In the genomic region with DNA sequence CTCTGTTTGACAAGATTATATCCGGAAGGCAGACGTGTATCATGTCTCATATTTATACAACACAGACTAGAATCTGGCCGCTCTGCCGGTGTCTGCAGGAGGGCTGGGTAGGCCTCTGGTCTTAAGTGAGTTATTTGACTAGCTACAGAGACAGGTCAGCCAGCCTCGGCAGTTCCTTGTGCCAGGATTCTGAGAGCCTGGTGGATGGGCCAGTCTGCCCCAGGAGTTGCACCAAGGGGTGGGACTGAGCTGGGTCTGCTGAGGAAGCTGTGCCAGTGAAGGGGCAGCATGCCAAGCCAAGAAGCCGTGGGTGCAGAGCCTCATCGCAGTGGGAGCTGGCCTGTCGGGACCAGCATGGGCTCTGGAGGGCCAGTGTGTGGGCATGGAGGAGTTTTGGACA, we compare ENCODE assay signal across 11 cellular contexts. TPM values are rescaled to one million over a fixed set of nuclear protein-coding genes. Genes with fewer than 3 reads are reported as not detected.
DNase-seq lines count a peak whose midpoint lies in the region; ATAC-seq and TF ChIP-seq lines count a peak whose summit lies in the region.
"Had no signal": no experiment of that assay in that cellular context is flagged by ENCODE, and none has a peak within 500 bp of the region (broad histone marks: within the 10 kb centered on the region; RNA-seq: fewer than 3 reads in every experiment).

No MANE protein-coding gene starts in this region.

- intact Hi-C loops in left ventricle myocardium superior (cut with micrococcal nuclease) (loop anchor here (10.0 kb wide), 1 partner anchor 130 kb away; no protein-coding TSS in a partner anchor), sigmoid colon (cut with DNase I) (loop anchor here (10.0 kb wide), 1 partner anchor 640 kb away; a partner anchor contains a TSS)

- H3K36me3 ChIP-seq in BLaER1 treated with 17β-estradiol and CSF1 and Interleukin-3, amounts not matched to agents 10 nM and 100 nM: peaks cover 44 to 90% (median 74%) of the 10 kb centered on the region in 11 experiments
- no peaks in the 10 kb centered on the region for H3K36me3 ChIP-seq in sigmoid colon

- peak overlapping the region in 3 of 11 experiments; percentile 8 to 90 (median 31); a peak in 2 of 22 replicates for H3K9ac ChIP-seq in BLaER1 treated with 17β-estradiol and CSF1 and Interleukin-3, amounts not matched to agents 10 nM and 100 nM

- peaks cover 20 to 77% (median 38%) of the 10 kb centered on the region in 10 experiments for H3K4me1 ChIP-seq in BLaER1 treated with 17β-estradiol and CSF1 and Interleukin-3, amounts not matched to agents 10 nM and 100 nM
- peaks cover 0 to 90% (median 68%) of the 10 kb centered on the region in 4 donors for H3K4me1 ChIP-seq in sigmoid colon

- WGBS in sigmoid colon, 2 donors: 77 to 78% methylated on average over 8 of the region's 8 CpGs

- TF ChIP-seq POLR2A in sigmoid colon (IDR thresholded peaks at IDR 0.05): no peak

- in situ Hi-C loops in astrocyte of the cerebellum (cut with HindIII; ENCODE audit: low sequenced_read_pairs): no loop called here

- TF ChIP-seq EP300 in sigmoid colon (IDR thresholded peaks at IDR 0.05): no peak

- peaks cover 0 to 6% (median 0%) of the 10 kb centered on the region in 11 experiments; a peak in 1 of 22 replicates for H3K9me3 ChIP-seq in BLaER1 treated with 17β-estradiol and CSF1 and Interleukin-3, amounts not matched to agents 10 nM and 100 nM (replicated peaks in 1 of 11)
- no peaks in the 10 kb centered on the region for H3K9me3 ChIP-seq in sigmoid colon

- peak overlapping the region in 7 of 11 experiments; percentile 15 to 99 (median 90); a peak in 13 of 22 replicates for H3K4me2 ChIP-seq in BLaER1 treated with 17β-estradiol and CSF1 and Interleukin-3, amounts not matched to agents 10 nM and 100 nM

- TF ChIP-seq CTCF in astrocyte of the cerebellum (IDR thresholded peaks at IDR 0.05; ENCODE audit: low read depth, low read length, missing control alignments) (no peak), sigmoid colon (IDR thresholded peaks at IDR 0.05) (no peak)

- ATAC-seq in left ventricle myocardium superior (peak; percentile 51), HG03025 (IDR thresholded peaks at IDR 0.05; ENCODE audit: low FRiP score, unreplicated experiment) (no peak), GM21825 (IDR thresholded peaks at IDR 0.05; ENCODE audit: unreplicated experiment) (no peak), left lobe of liver (no peak)
- ATAC-seq: stimulated activated naive B cell treated with anti-CD40 and anti-IgM and Interleukin-4, amounts not matched to agents 10 μg/mL and 1 μg/mL and 100 μg/mL, for 72 hours had no signal

- peaks cover 63 to 99% (median 85%) of the 10 kb centered on the region in 11 experiments for H4K20me1 ChIP-seq in BLaER1 treated with 17β-estradiol and CSF1 and Interleukin-3, amounts not matched to agents 10 nM and 100 nM

- DNase-seq in astrocyte of the cerebellum (ENCODE audit: low read depth) (no peak), left ventricle myocardium superior (peak; percentile 54), sigmoid colon (peak; percentile 80), left lobe of liver (ENCODE audit: low spot score) (no peak)
- no peak for DNase-seq in stimulated activated CD4-positive, alpha-beta T cell treated with anti-CD3 and anti-CD28 coated beads, Interleukin-4, amount 100 ng/mL, for 4 hours
- DNase-seq: NCI-H1417 treated with DMSO at 0.1 percent for 48 hours; stimulated activated naive B cell treated with anti-CD40 and anti-IgM and Interleukin-4, amounts not matched to agents 10 μg/mL and 1 μg/mL and 100 μg/mL, for 72 hours; T-helper 2 cell had no signal

- H3K27ac ChIP-seq in BLaER1 treated with 17β-estradiol and CSF1 and Interleukin-3, amounts not matched to agents 10 nM and 100 nM: peak overlapping the region in 1 of 11 experiments; percentile 10; a peak in 2 of 22 replicates
- H3K27ac ChIP-seq in sigmoid colon: peak overlapping the region; percentile 65 to 99 (median 80)

- peak overlapping the region in 4 of 10 experiments; percentile 24 to 95 (median 53); a peak in 3 of 20 replicates for H3K4me3 ChIP-seq in BLaER1 treated with 17β-estradiol and CSF1 and Interleukin-3, amounts not matched to agents 10 nM and 100 nM
- H3K4me3 ChIP-seq in astrocyte of the cerebellum (ENCODE audit: low read depth, low read length) (peak overlapping the region; percentile 15), sigmoid colon (peak overlapping the region in 3 of 4 donors; percentile 8 to 18 (median 15))

- H3K27me3 ChIP-seq in BLaER1 treated with 17β-estradiol and CSF1 and Interleukin-3, amounts not matched to agents 10 nM and 100 nM: no peaks in the 10 kb centered on the region
- H3K27me3 ChIP-seq in sigmoid colon: no peaks in the 10 kb centered on the region

RNA-seq across cellular contexts. Expression of a gene that starts 7.1 kb away (rescaled TPM):
- total RNA-seq in left ventricle myocardium superior (20.9 TPM), sigmoid colon (10 to 100 TPM; 37.8 to 51.3 (median 46.1) TPM), left lobe of liver (22.3 TPM)
- 1 to 10 TPM; 3.9 to 6.5 (median 5.4) TPM for polyA plus RNA-seq in sigmoid colon

Comparison
In these comparisons a context has a peak if more than half of its experiments do, and no peak if none do; other contexts are left out.
1. DNase-seq: peak in left ventricle myocardium superior (single experiment) and sigmoid colon (single experiment); none in astrocyte of the cerebellum (single experiment), stimulated activated CD4-positive, alpha-beta T cell treated with anti-CD3 and anti-CD28 coated beads, Interleukin-4, amount 100 ng/mL, for 4 hours (0 of 2) and left lobe of liver (single experiment).